Comparison of ENCODE assay signal across 21 cellular contexts in genomic region chr5:133266966-133267365, GRCh38.
DNase-seq lines count a peak whose midpoint lies in the region; FAIRE-seq and TF ChIP-seq lines count a peak whose summit lies in the region.
"Had no signal": no experiment of that assay in that cellular context is flagged by ENCODE, and none has a peak within 500 bp of the region (broad histone marks: within the 10 kb centered on the region; RNA-seq: fewer than 3 reads in every experiment).

No MANE protein-coding gene starts in this region.

- H4K8ac ChIP-seq in H1 (ENCODE audit: extremely low read depth, insufficient read depth, low read length) (no peak overlapping the region), neuronal stem cell (ENCODE audit: low read depth, low read length) (peak overlapping the region; percentile 95)

- no peak for TF ChIP-seq RAD21 in H1 (IDR thresholded peaks at IDR 0.05 in 1 of 2, conservative IDR thresholded peaks at IDR 0.05 in 1 of 2; ENCODE audit: low read depth in 2 of 2, low read length in 2 of 2)

- 91% methylated on average over 4 of the region's 4 CpGs; no CpG with 5 or more reads in 1 of the 2 experiments for WGBS in H1 (ENCODE audit: extremely low coverage in 1 of 2, insufficient coverage in 1 of 2, insufficient read length in 1 of 2, insufficient replicate concordance in 2 of 2, low coverage in 1 of 2, low lambda C conversion rate in 2 of 2, missing lambda C conversion rate in 1 of 2), 2 experiments
- WGBS in neuronal stem cell (ENCODE audit: extremely low coverage in 2 of 2, insufficient read length in 2 of 2, insufficient replicate concordance in 1 of 2), 2 donors = no CpG with 5 or more reads among the region's 4 CpGs

- H3K9ac ChIP-seq in BLaER1 (peak overlapping the region; percentile 8; the same call in 1 of the 2 replicates), H1 (replicated peaks in 1 of 4; ENCODE audit: extremely low read depth in 1 of 4, low read depth in 3 of 4, low read length in 3 of 4) (no peak overlapping the region), neuronal stem cell (ENCODE audit: low read depth, low read length, poor library complexity) (no peak overlapping the region)

- H2BK12ac ChIP-seq in H1 (ENCODE audit: low read depth, low read length) (no peak overlapping the region), neuronal stem cell (ENCODE audit: low read length) (no peak overlapping the region)

- POLR2A ChIA-PET in HEK293 (lab: Yijun Ruan, JAX) (no interaction called here), H1 (lab: Charles Lee; ENCODE audit: partially characterized antibody) (no interaction called here)

- no peak overlapping the region for H3K4me3 ChIP-seq in BLaER1
- H3K4me3 ChIP-seq in HEK293 (ENCODE audit: low read depth, low read length) = no peak overlapping the region
- H3K4me3 ChIP-seq in H1 (ENCODE audit: extremely low read depth in 1 of 4, insufficient read depth in 2 of 4, low read depth in 3 of 4, low read length in 4 of 4) = no peak overlapping the region
- H3K4me3 ChIP-seq in neuronal stem cell (ENCODE audit: low read length in 2 of 2) = no peak overlapping the region
- H3K4me3 ChIP-seq: A549, GM23338, HAP-1 had no signal

- H2AK5ac ChIP-seq in H1 (ENCODE audit: low read depth, low read length) (no peak overlapping the region), neuronal stem cell (ENCODE audit: low read depth, low read length) (peak overlapping the region; percentile 21)

- H3K23ac ChIP-seq in H1 (ENCODE audit: insufficient read length) = no peak overlapping the region
- H3K23ac ChIP-seq in neuronal stem cell (ENCODE audit: low read depth, low read length, poor library complexity) = no peak overlapping the region

- no peaks in the 10 kb centered on the region for H3K79me1 ChIP-seq in H1 (ENCODE audit: low read depth, low read length)
- H3K79me1 ChIP-seq in neuronal stem cell (ENCODE audit: low read depth, low read length) = no peaks in the 10 kb centered on the region

- H3K4me2 ChIP-seq in BLaER1 (peak overlapping the region; percentile 79), H1 (ENCODE audit: insufficient read depth in 1 of 2, low read depth in 2 of 2, low read length in 2 of 2) (no peak overlapping the region), neuronal stem cell (ENCODE audit: insufficient read depth, low read length, poor library complexity, severe bottlenecking) (no peak overlapping the region)
- H3K4me2 ChIP-seq: A549, GM23338 had no signal

- H3K27me3 ChIP-seq in BLaER1 (no peaks in the 10 kb centered on the region), H1 (replicated peaks in 1 of 4; ENCODE audit: control insufficient read depth in 3 of 4, extremely low read depth in 1 of 4, insufficient read depth in 3 of 4, low read length in 3 of 4) (no peaks in the 10 kb centered on the region), neuronal stem cell (ENCODE audit: control insufficient read depth in 3 of 3, insufficient read depth in 3 of 3, low read depth in 1 of 3, low read length in 3 of 3) (peaks cover 0 to 10% (median 0%) of the 10 kb centered on the region in 3 experiments)

- H3K23me2 ChIP-seq in H1 (ENCODE audit: low read depth, low read length) = no peaks in the 10 kb centered on the region

- H3K18ac ChIP-seq in H1 (ENCODE audit: extremely low read depth, low read length) = no peak overlapping the region
- H3K18ac ChIP-seq in neuronal stem cell (ENCODE audit: low read length) = peak overlapping the region; percentile 76

- H4K20me1 ChIP-seq in BLaER1 (no peaks in the 10 kb centered on the region), H1 (replicated peaks in 1 of 2; ENCODE audit: control insufficient read depth in 1 of 2, insufficient read depth in 2 of 2, low read length in 2 of 2) (no peaks in the 10 kb centered on the region)

- TF ChIP-seq CTCF in HEK293 (tag by site-specific recombination; IDR thresholded peaks at IDR 0.05) (no peak), H1 (IDR thresholded peaks at IDR 0.05; ENCODE audit: control extremely low read depth in 1 of 3, insufficient read depth in 1 of 3, low read depth in 1 of 3, low read length in 3 of 3) (no peak)

- no peak overlapping the region for H4K91ac ChIP-seq in H1 (replicated peaks; ENCODE audit: insufficient read length, low read length)
- no peak overlapping the region for H4K91ac ChIP-seq in neuronal stem cell (ENCODE audit: low read depth, low read length, poor library complexity)

- DNase-seq in H1 (ENCODE audit: low read depth in 1 of 2, low spot score in 2 of 2) = no peak
- DNase-seq in neuronal stem cell (ENCODE audit: low spot score) = no peak
- no peak for DNase-seq in NCI-H1092 treated with DMSO at 0.1 percent for 48 hours (lab: John Stamatoyannopoulos, UW)
- DNase-seq in stimulated activated CD4-positive, alpha-beta T cell treated with anti-CD3 and anti-CD28 coated beads, Interleukin-2, amount 100 ng/mL, for 48 hours = no peak
- no peak for DNase-seq in stimulated activated CD4-positive, alpha-beta T cell treated with anti-CD3 and anti-CD28 coated beads, Interleukin-15, amount 100 ng/mL, for 24 hours
- DNase-seq: 8988T; ACHN; CD4-positive, alpha-beta T cell; CD8-positive, alpha-beta memory T cell; DMS 273 treated with DMSO at 0.1 percent for 48 hours; DMS79; EL; GDM1 had no signal

- no peaks in the 10 kb centered on the region for H3K79me2 ChIP-seq in H1 (ENCODE audit: control insufficient read depth in 1 of 2, insufficient read depth in 2 of 2, low read length in 2 of 2)

- H2BK5ac ChIP-seq in H1 (ENCODE audit: low read depth, low read length) = no peak overlapping the region
- H2BK5ac ChIP-seq in neuronal stem cell (ENCODE audit: low read length) = no peak overlapping the region

- no peak overlapping the region for H2BK20ac ChIP-seq in H1 (ENCODE audit: low read length)

- H2BK15ac ChIP-seq in H1 (ENCODE audit: low read length) = 0 out of 2 replicates have a peak overlapping the region, but pooled peaks have one; percentile 22
- H2BK15ac ChIP-seq in neuronal stem cell (ENCODE audit: low read length) = peak overlapping the region; percentile 40

- no peak overlapping the region for H2BK120ac ChIP-seq in H1 (replicated peaks; ENCODE audit: low read depth, low read length)
- no peak overlapping the region for H2BK120ac ChIP-seq in neuronal stem cell (ENCODE audit: low read depth, low read length)

- no peak overlapping the region for H2AFZ ChIP-seq in H1 (ENCODE audit: low read length)
- peak overlapping the region; percentile 55 for H2AFZ ChIP-seq in neuronal stem cell (ENCODE audit: low read length)
- H2AFZ ChIP-seq: GM23338 had no signal

- H3K14ac ChIP-seq in H1 (ENCODE audit: insufficient read length) (no peak overlapping the region), neuronal stem cell (ENCODE audit: low read length) (no peak overlapping the region)

- H4K5ac ChIP-seq in H1 (ENCODE audit: insufficient read length, low read depth, low read length) = no peak overlapping the region

- H3K27ac ChIP-seq in BLaER1 (peak overlapping the region; percentile 68), HEK293 (ENCODE audit: extremely low read depth, low read depth, low read length) (no peak overlapping the region), H1 (ENCODE audit: low read depth, low read length) (no peak overlapping the region), neuronal stem cell (replicated peaks; ENCODE audit: low read length) (no peak overlapping the region)
- H3K27ac ChIP-seq: A549 had no signal

- no peak overlapping the region for H3K56ac ChIP-seq in H1 (replicated peaks; ENCODE audit: insufficient read length, low read depth, low read length)

- TF ChIP-seq EP300 in H1 (IDR thresholded peaks at IDR 0.05; ENCODE audit: borderline replicate concordance in 1 of 2, low read depth in 2 of 2, low read length in 2 of 2) = no peak

- TF ChIP-seq POLR2A in H1 (IDR thresholded peaks at IDR 0.05; ENCODE audit: control extremely low read depth in 1 of 2, low read depth in 2 of 2, low read length in 2 of 2) = no peak

- H3K9me3 ChIP-seq in BLaER1 (no peaks in the 10 kb centered on the region), HEK293 (ENCODE audit: control insufficient read depth, insufficient read depth, low read depth, low read length) (no peaks in the 10 kb centered on the region), H1 (ENCODE audit: insufficient read depth in 2 of 2, low read depth in 1 of 2, low read length in 1 of 2) (no peaks in the 10 kb centered on the region), neuronal stem cell (replicated peaks in 1 of 2; ENCODE audit: control insufficient read depth in 2 of 2, insufficient read depth in 1 of 2, low read depth in 1 of 2, low read length in 2 of 2) (no peaks in the 10 kb centered on the region)
- H3K9me3 ChIP-seq: A549, HAP-1 had no signal

- H3K4me1 ChIP-seq in BLaER1 = peaks cover 74% of the 10 kb centered on the region
- no peaks in the 10 kb centered on the region for H3K4me1 ChIP-seq in HEK293 (ENCODE audit: control insufficient read depth, insufficient read depth, low read length)
- H3K4me1 ChIP-seq in H1 (replicated peaks in 1 of 4; ENCODE audit: control insufficient read depth in 3 of 4, insufficient read depth in 4 of 4, low read length in 3 of 4) = no peaks in the 10 kb centered on the region
- H3K4me1 ChIP-seq in neuronal stem cell (ENCODE audit: control insufficient read depth in 2 of 2, insufficient read depth in 1 of 2, low read depth in 1 of 2, low read length in 2 of 2) = peaks cover 0 to 9% of the 10 kb centered on the region in 2 donors
- H3K4me1 ChIP-seq: A549, HAP-1 had no signal

- no peak for FAIRE-seq in H1 (lab: Jason Lieb, UNC)
- FAIRE-seq: A549, D721Med, GM12891, H54 had no signal

- H3K4ac ChIP-seq in H1 (replicated peaks; ENCODE audit: insufficient read length, low read depth, low read length) (no peak overlapping the region), neuronal stem cell (ENCODE audit: low read length) (no peak overlapping the region)

- H3K36me3 ChIP-seq in BLaER1 = no peaks in the 10 kb centered on the region
- H3K36me3 ChIP-seq in HEK293 (ENCODE audit: control insufficient read depth in 2 of 2, insufficient read depth in 1 of 2, low read length in 2 of 2) = no peaks in the 10 kb centered on the region
- H3K36me3 ChIP-seq in H1 (ENCODE audit: control insufficient read depth in 2 of 4, insufficient read depth in 4 of 4, low read length in 3 of 4) = no peaks in the 10 kb centered on the region; a peak in 1 of 8 replicates
- H3K36me3 ChIP-seq in neuronal stem cell (replicated peaks in 1 of 2; ENCODE audit: control insufficient read depth in 2 of 2, insufficient read depth in 2 of 2, low read length in 2 of 2) = no peaks in the 10 kb centered on the region
- H3K36me3 ChIP-seq: HAP-1 had no signal

- CTCF ChIA-PET in HEK293 (lab: Yijun Ruan, JAX) = interaction anchor here (1.3 kb wide), 1 partner anchor 19 kb away, joined by 3 read pairs; no protein-coding TSS in a partner anchor
- CTCF ChIA-PET in H1 (lab: Charles Lee; ENCODE audit: partially characterized antibody) = interaction anchor here (1.0 to 7.3 kb wide), 4 partner anchors 11 to 138 kb away, joined by 3 to 62 read pairs (median 6); no protein-coding TSS in a partner anchor

TF ChIP-seq in HEK293, 187 proteins besides CTCF, POLR2A, EP300 and RAD21 (continues in another document):
- TF ChIP-seq ZNF707 (tag by site-specific recombination; IDR thresholded peaks at IDR 0.05) (no peak), SCRT1 (tag by site-specific recombination; IDR thresholded peaks at IDR 0.05; ENCODE audit: borderline replicate concordance) (peak; percentile 69; the same call in 1 of the 2 replicates)

TF ChIP-seq in H1, 55 proteins besides CTCF, POLR2A, EP300 and RAD21 (continues in another document):
- TF ChIP-seq PHF8 (conservative IDR thresholded peaks at IDR 0.05; ENCODE audit: low read depth, low read length) (no peak), NANOG (IDR thresholded peaks at IDR 0.05; ENCODE audit: insufficient read depth, low read depth, low read length, poor library complexity, severe bottlenecking) (no peak)
